In the genomic region with DNA sequence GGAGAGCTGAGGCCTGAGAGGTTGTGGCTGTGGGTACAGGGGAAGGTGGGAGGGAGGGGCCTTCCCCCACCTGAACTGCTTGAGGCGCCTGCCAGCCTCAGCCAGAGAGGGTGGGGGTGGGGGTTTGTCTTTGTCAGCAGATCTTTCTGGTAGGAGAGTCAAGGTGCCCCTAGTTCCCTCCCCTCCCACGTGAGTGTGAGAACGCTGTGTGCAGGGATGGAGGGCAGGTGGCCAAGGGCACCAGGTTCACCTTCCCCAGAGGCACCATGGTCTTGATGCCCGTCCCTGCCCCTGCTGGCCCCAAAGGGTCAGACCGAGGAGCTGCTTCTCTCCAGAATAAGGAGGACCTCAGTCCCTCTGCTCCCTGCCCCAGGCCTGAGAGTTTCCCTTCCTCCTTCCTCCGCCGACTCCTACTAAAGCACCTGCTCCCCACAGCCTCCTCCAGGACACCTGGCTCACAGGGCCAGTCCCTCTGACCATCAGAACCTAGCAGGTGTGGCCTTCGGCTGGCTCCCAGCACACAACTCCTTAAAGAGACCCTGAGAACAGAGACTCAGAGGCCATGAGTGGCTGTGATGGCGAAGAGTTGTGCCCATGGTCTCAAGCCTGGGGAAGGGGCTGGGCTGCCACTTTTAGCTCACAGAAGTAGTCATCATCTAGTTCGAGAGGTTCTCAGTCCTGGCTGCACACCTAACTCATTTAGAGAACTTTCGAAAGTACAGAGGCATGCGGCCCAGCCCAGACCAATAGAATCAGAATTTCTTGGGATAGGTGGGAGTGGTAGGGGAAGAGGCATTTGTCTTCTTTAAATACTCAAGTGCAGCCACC, we compare ENCODE assay signal across 1 cellular context.
TF ChIP-seq lines count a peak whose summit lies in the region.

No MANE protein-coding gene starts in this region.

TF ChIP-seq in GM23338, 12 proteins besides CTCF, POLR2A, EP300 and RAD21:
- TF ChIP-seq REST (IDR thresholded peaks at IDR 0.05; ENCODE audit: unreplicated experiment), result no peak
- TF ChIP-seq POLR2AphosphoS5 (IDR thresholded peaks at IDR 0.05; ENCODE audit: low read depth), result no peak
- TF ChIP-seq CREB1 (CRISPR knock-in tag; IDR thresholded peaks at IDR 0.05; ENCODE audit: low read depth), result no peak
- no peak for TF ChIP-seq ZNF331 (CRISPR knock-in tag; IDR thresholded peaks at IDR 0.05; ENCODE audit: low read depth)
- no peak for TF ChIP-seq ZNF114 (CRISPR knock-in tag; IDR thresholded peaks at IDR 0.05)
- no peak for TF ChIP-seq STAT1 (IDR thresholded peaks at IDR 0.05; ENCODE audit: unreplicated experiment)
- TF ChIP-seq NANOG (IDR thresholded peaks at IDR 0.05; ENCODE audit: borderline replicate concordance), result no peak
- no peak for TF ChIP-seq ZNF462 (CRISPR knock-in tag; IDR thresholded peaks at IDR 0.05)
- no peak for TF ChIP-seq ETS1 (IDR thresholded peaks at IDR 0.05)
- no peak for TF ChIP-seq JUNB (IDR thresholded peaks at IDR 0.05; ENCODE audit: unreplicated experiment)
- TF ChIP-seq EZH2 (IDR thresholded peaks at IDR 0.05; ENCODE audit: low read depth, unreplicated experiment), result no peak
- no peak for TF ChIP-seq EZH2phosphoT487 (IDR thresholded peaks at IDR 0.05; ENCODE audit: unreplicated experiment)
